Comparison of ENCODE assay signal across 11 cellular contexts in the genomic region with DNA sequence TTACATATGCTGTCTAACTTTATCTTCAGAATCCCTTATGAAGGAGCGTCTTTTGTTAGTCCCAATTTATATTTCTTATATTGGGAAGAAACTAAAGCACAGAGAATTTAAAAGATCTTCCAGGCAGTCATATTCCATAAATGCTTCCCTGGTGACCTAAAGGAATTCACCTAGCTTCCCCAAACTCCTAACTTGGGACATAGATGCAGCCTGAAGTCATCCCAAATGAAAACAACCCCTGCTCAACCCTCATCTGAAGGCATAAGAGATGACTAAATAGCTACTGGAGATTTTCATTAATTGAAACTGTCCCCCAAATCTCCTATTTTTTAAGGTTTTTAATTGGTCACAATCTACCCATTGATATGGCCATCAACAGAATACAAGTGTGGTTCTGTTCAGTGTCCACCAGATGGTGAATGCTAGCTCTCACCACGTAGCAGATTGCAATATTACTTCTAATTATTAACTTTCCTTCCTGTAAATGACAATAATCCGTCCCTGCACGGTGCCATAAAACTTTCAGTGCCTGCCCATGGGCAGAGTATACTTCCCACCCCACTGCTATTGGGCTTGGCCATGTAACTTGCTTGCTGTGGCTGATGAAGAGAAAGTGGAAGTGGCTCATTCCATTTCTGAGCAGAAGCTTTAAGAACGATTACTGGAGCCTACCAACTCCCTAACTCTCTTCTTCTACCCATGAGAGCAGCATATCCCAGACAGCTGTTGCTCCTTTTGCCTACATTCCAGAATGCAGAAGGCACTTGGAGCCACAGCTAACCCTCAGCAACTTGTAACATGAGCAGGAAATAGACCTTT. TPM values are rescaled to one million over a fixed set of nuclear protein-coding genes. Genes with fewer than 3 reads are reported as not detected.
DNase-seq lines count a peak whose midpoint lies in the region; ATAC-seq and TF ChIP-seq lines count a peak whose summit lies in the region.
"Had no signal": no experiment of that assay in that cellular context is flagged by ENCODE, and none has a peak within 500 bp of the region (broad histone marks: within the 10 kb centered on the region; RNA-seq: fewer than 3 reads in every experiment).

No MANE protein-coding gene starts in this region.

- H3K27me3 ChIP-seq in esophagus muscularis mucosa = no peaks in the 10 kb centered on the region
- no peaks in the 10 kb centered on the region for H3K27me3 ChIP-seq in subcutaneous abdominal adipose tissue (ENCODE audit: control insufficient read depth in 5 of 5, insufficient read depth in 4 of 5, low read length in 5 of 5)
- peaks cover 8% of the 10 kb centered on the region for H3K27me3 ChIP-seq in A673 (replicated peaks; ENCODE audit: insufficient read depth, low read depth, low read length, poor library complexity)

- CTCF ChIA-PET in A673 (lab: Charles Lee) = no interaction called here

- BruUV-seq in A673 (replicated peaks; lab: Mats Ljungman, UMichigan) = no TSS peak

- TF ChIP-seq POLR2A in esophagus muscularis mucosa (IDR thresholded peaks at IDR 0.05; ENCODE audit: low read depth) = no peak

- H3K4me1 ChIP-seq in esophagus muscularis mucosa = peaks cover 0 to 91% (median 71%) of the 10 kb centered on the region in 4 donors
- H3K4me1 ChIP-seq in subcutaneous abdominal adipose tissue (ENCODE audit: control insufficient read depth in 5 of 5, insufficient read depth in 5 of 5, low read length in 5 of 5) = no peaks in the 10 kb centered on the region
- H3K4me1 ChIP-seq in A673 (ENCODE audit: insufficient read depth, low read length, poor library complexity, severe bottlenecking) = no peaks in the 10 kb centered on the region

- H3K4me3 ChIP-seq in esophagus muscularis mucosa (peak overlapping the region in 1 of 4 donors; percentile 1), subcutaneous abdominal adipose tissue (ENCODE audit: low read depth in 1 of 5, low read length in 5 of 5) (peak overlapping the region in 2 of 5 donors; percentile 18 to 19), coronary artery (no peak overlapping the region), A673 (ENCODE audit: low read depth, low read length, poor library complexity, severe bottlenecking) (no peak overlapping the region)
- H3K4me3 ChIP-seq: lung had no signal

- no peaks in the 10 kb centered on the region for H3K9me3 ChIP-seq in esophagus muscularis mucosa
- no peaks in the 10 kb centered on the region for H3K9me3 ChIP-seq in subcutaneous abdominal adipose tissue (ENCODE audit: control insufficient read depth in 5 of 5, low read length in 5 of 5)
- H3K9me3 ChIP-seq in A673 (ENCODE audit: low read depth, low read length, poor library complexity, severe bottlenecking) = no peaks in the 10 kb centered on the region

- no peak overlapping the region for H3K9ac ChIP-seq in subcutaneous abdominal adipose tissue (ENCODE audit: low read length in 5 of 5)

- H3K36me3 ChIP-seq in esophagus muscularis mucosa = peaks cover 0 to 10% (median 0%) of the 10 kb centered on the region in 4 donors
- H3K36me3 ChIP-seq in subcutaneous abdominal adipose tissue (ENCODE audit: control insufficient read depth in 5 of 5, insufficient read depth in 5 of 5, low read length in 5 of 5) = no peaks in the 10 kb centered on the region
- H3K36me3 ChIP-seq in A673 (ENCODE audit: insufficient read depth, low read length, poor library complexity, severe bottlenecking) = no peaks in the 10 kb centered on the region

- H3K27ac ChIP-seq in esophagus muscularis mucosa (replicated peaks in 1 of 4) (peak overlapping the region; percentile 73 to 91 (median 88)), subcutaneous abdominal adipose tissue (ENCODE audit: low read depth, low read length) (peak overlapping the region; percentile 10), coronary artery (peak overlapping the region in 1 of 2 donors; percentile 17), A673 (ENCODE audit: low read depth, low read length, poor library complexity, severe bottlenecking) (no peak overlapping the region)

- peak; percentile 90 for DNase-seq in LHCN-M2 (ENCODE audit: low read depth)
- no peak for DNase-seq in esophagus muscularis mucosa (ENCODE audit: extremely low spot score)
- no peak for DNase-seq in activated gamma-delta T cell treated with Interleukin-2 at 50 U/mL for 16 hours
- no peak for DNase-seq in coronary artery (ENCODE audit: low spot score)
- DNase-seq in NCI-H2171 (lab: John Stamatoyannopoulos, UW) = no peak
- DNase-seq in A673 (ENCODE audit: low spot score) = no peak
- DNase-seq: activated T-cell treated with anti-CD3 and anti-CD28 coated beads, Interleukin-2, amount 50 U/mL, for 24 hours; NCI-H1436 treated with DMSO at 0.1 percent for 48 hours had no signal

- WGBS in esophagus muscularis mucosa = 65% methylated on average over 5 of the region's 5 CpGs

- TF ChIP-seq EP300 in esophagus muscularis mucosa (IDR thresholded peaks at IDR 0.05) = no peak

- POLR2A ChIA-PET in A673 (lab: Charles Lee; ENCODE audit: low non-redundant PET) = no interaction called here

- peak; percentile 42 for ATAC-seq in GM19023 (IDR thresholded peaks at IDR 0.05; ENCODE audit: unreplicated experiment)

- TF ChIP-seq CTCF in esophagus muscularis mucosa (IDR thresholded peaks at IDR 0.05) (peak in 1 of 3 experiments; percentile 10), coronary artery (IDR thresholded peaks at IDR 0.05) (no peak), A673 (conservative IDR thresholded peaks at IDR 0.05; ENCODE audit: low read depth, low read length) (no peak)

- intact Hi-C loops in esophagus muscularis mucosa (cut with DNase I) (no loop called here), A673 (cut with micrococcal nuclease; ENCODE audit: unreplicated experiment) (no loop called here)

RNA-seq across cellular contexts. Expression of gene PRUNE2, which starts 18.7 kb away (rescaled TPM):
- total RNA-seq in LHCN-M2 (2014; rRNA removed) (68.5 and 88.1 TPM in 2 replicates), esophagus muscularis mucosa (100 to 1,000 TPM; 586 to 728 (median 654) TPM), A673 (2021) (not detected in 2 replicates)
- polyA plus RNA-seq in LHCN-M2 (2012) = 57.7 TPM

Comparison
In these comparisons a context has a peak if more than half of its experiments do, and no peak if none do; other contexts are left out.
1. RNA of gene PRUNE2, which starts 18.7 kb away (total RNA-seq): 586 to 728 TPM in esophagus muscularis mucosa and 68.5 to 88.1 TPM in LHCN-M2; not detected in A673; every median in the first group is over 10 times any median in the second.